22 cellular contexts compared by ENCODE assay signal in genomic region chr2:24791452-24791851, GRCh38. TPM values are rescaled to one million over a fixed set of nuclear protein-coding genes. Genes with fewer than 3 reads are reported as not detected.
DNase-seq lines count a peak whose midpoint lies in the region; ATAC-seq and TF ChIP-seq lines count a peak whose summit lies in the region.
"Had no signal": no experiment of that assay in that cellular context is flagged by ENCODE, and none has a peak within 500 bp of the region (broad histone marks: within the 10 kb centered on the region; RNA-seq: fewer than 3 reads in every experiment).

No MANE protein-coding gene starts in this region.

- H3K4me2 ChIP-seq in BLaER1 treated with 17β-estradiol and CSF1 and Interleukin-3, amounts not matched to agents 10 nM and 100 nM = peak overlapping the region in 8 of 11 experiments; percentile 5 to 90 (median 85); a peak in 7 of 22 replicates

- peak; percentile 41 for DNase-seq in OCI-M1 (lab: John Stamatoyannopoulos, UW)
- DNase-seq in glutamatergic neuron = no peak
- no peak for DNase-seq in T-helper 1 cell
- no peak for DNase-seq in CD14-positive monocyte (ENCODE audit: low spot score)
- no peak for DNase-seq in activated CD4-positive, alpha-beta memory T cell treated with anti-CD3 and anti-CD28 coated beads, Interleukin-2, amount 10 ng/mL, durations not matched to agents 7 days and 5 days
- DNase-seq: activated CD4-positive, alpha-beta T cell treated with anti-CD3 and anti-CD28 coated beads for 4 hours; activated CD8-positive, alpha-beta memory T cell treated with anti-CD3 and anti-CD28 coated beads, Interleukin-2, amount 50 U/mL, for 48 hours; activated effector memory CD4-positive, alpha-beta T cell treated with Interleukin-2 at 50 U/mL for 16 hours; amniotic stem cell; hippocampal formation; naive B cell; NCI-H1048; NCI-H1930; posterior cingulate gyrus; stimulated activated naive B cell treated with anti-CD40 and anti-IgM and Interleukin-4, amounts not matched to agents 10 μg/mL and 1 μg/mL and 100 μg/mL, for 72 hours; T1000; tibial artery had no signal

- H3K9me3 Mint-ChIP-seq in glutamatergic neuron (ENCODE audit: unreplicated experiment) (no peaks in the 10 kb centered on the region), CD14-positive monocyte (no peaks in the 10 kb centered on the region)
- H3K9me3 Mint-ChIP-seq in activated CD4-positive, alpha-beta memory T cell treated with anti-CD3 and anti-CD28 coated beads, Interleukin-2, amount 10 ng/mL, durations not matched to agents 7 days and 5 days = no peaks in the 10 kb centered on the region
- H3K9me3 Mint-ChIP-seq: naive B cell; stimulated activated naive B cell treated with anti-CD40 and anti-IgM and Interleukin-4, amounts not matched to agents 10 μg/mL and 1 μg/mL and 100 μg/mL, for 72 hours had no signal

- CTCF ChIA-PET in activated CD4-positive, alpha-beta memory T cell treated with anti-CD3 and anti-CD28 coated beads, Interleukin-2, amount 10 ng/mL, durations not matched to agents 7 days and 5 days (lab: Charles Lee) = interaction anchor here (1.2 to 2.5 kb wide), 4 partner anchors 34 to 967 kb away, joined by 3 to 9 read pairs (median 4); no protein-coding TSS in a partner anchor

- peaks cover 26 to 39% (median 33%) of the 10 kb centered on the region in 10 experiments for H3K4me1 ChIP-seq in BLaER1 treated with 17β-estradiol and CSF1 and Interleukin-3, amounts not matched to agents 10 nM and 100 nM
- peaks cover 17% of the 10 kb centered on the region for H3K4me1 ChIP-seq in ES-I3 (ENCODE audit: insufficient read depth, low read length)

- H3K4me1 Mint-ChIP-seq in glutamatergic neuron (ENCODE audit: low read depth, unreplicated experiment) (peaks cover 5% of the 10 kb centered on the region), CD14-positive monocyte (peaks cover 21% of the 10 kb centered on the region)
- H3K4me1 Mint-ChIP-seq in activated CD4-positive, alpha-beta memory T cell treated with anti-CD3 and anti-CD28 coated beads, Interleukin-2, amount 10 ng/mL, durations not matched to agents 7 days and 5 days = peaks cover 37% of the 10 kb centered on the region

- intact Hi-C loops in CD14-positive monocyte (cut with micrococcal nuclease) = loop anchor here (5.0 to 10.0 kb wide), 4 partner anchors 181 to 1973 kb away; partner anchors contain the start of genes ATAD2B (in 1 of the 2), DNAJC27 (in 1 of the 2), EFR3B (in 1 of the 2) and SLC35F6 (in 1 of the 2)

- no peak overlapping the region for H3K27ac ChIP-seq in BLaER1 treated with 17β-estradiol and CSF1 and Interleukin-3, amounts not matched to agents 10 nM and 100 nM
- H3K27ac ChIP-seq: SJCRH30, tibial artery had no signal

- no peak overlapping the region for H3K4me3 ChIP-seq in BLaER1 treated with 17β-estradiol and CSF1 and Interleukin-3, amounts not matched to agents 10 nM and 100 nM

- H3K36me3 Mint-ChIP-seq in glutamatergic neuron (ENCODE audit: unreplicated experiment) = no peaks in the 10 kb centered on the region
- H3K36me3 Mint-ChIP-seq in CD14-positive monocyte = peaks cover 20 to 27% of the 10 kb centered on the region in 2 donors
- peaks cover 31% of the 10 kb centered on the region for H3K36me3 Mint-ChIP-seq in activated CD4-positive, alpha-beta memory T cell treated with anti-CD3 and anti-CD28 coated beads, Interleukin-2, amount 10 ng/mL, durations not matched to agents 7 days and 5 days (ENCODE audit: low read depth)

- POLR2A ChIA-PET in activated CD4-positive, alpha-beta memory T cell treated with anti-CD3 and anti-CD28 coated beads, Interleukin-2, amount 10 ng/mL, durations not matched to agents 7 days and 5 days (lab: Charles Lee) = interaction anchor here (2.3 kb wide), 1 partner anchor 128 kb away, joined by 15 read pairs; the partner anchor contains the start of gene ADCY3

- H3K4me3 Mint-ChIP-seq in glutamatergic neuron (ENCODE audit: unreplicated experiment) (peak overlapping the region; percentile 30), CD14-positive monocyte (no peak overlapping the region)
- no peak overlapping the region for H3K4me3 Mint-ChIP-seq in activated CD4-positive, alpha-beta memory T cell treated with anti-CD3 and anti-CD28 coated beads, Interleukin-2, amount 10 ng/mL, durations not matched to agents 7 days and 5 days
- H3K4me3 Mint-ChIP-seq: stimulated activated naive B cell treated with anti-CD40 and anti-IgM and Interleukin-4, amounts not matched to agents 10 μg/mL and 1 μg/mL and 100 μg/mL, for 72 hours had no signal

- ATAC-seq in GM21390 (IDR thresholded peaks at IDR 0.05; ENCODE audit: unreplicated experiment) = no peak
- ATAC-seq: stimulated activated naive B cell treated with anti-CD40 and anti-IgM and Interleukin-4, amounts not matched to agents 10 μg/mL and 1 μg/mL and 100 μg/mL, for 72 hours had no signal

- H3K9ac ChIP-seq in BLaER1 treated with 17β-estradiol and CSF1 and Interleukin-3, amounts not matched to agents 10 nM and 100 nM = peak overlapping the region in 1 of 11 experiments; percentile 9; a peak in 1 of 22 replicates
- H3K9ac ChIP-seq in ES-I3 (ENCODE audit: low read depth, low read length) = 0 out of 2 replicates have a peak overlapping the region, but pooled peaks have one; percentile 82

- no peaks in the 10 kb centered on the region; a peak in 1 of 22 replicates for H3K9me3 ChIP-seq in BLaER1 treated with 17β-estradiol and CSF1 and Interleukin-3, amounts not matched to agents 10 nM and 100 nM (replicated peaks in 1 of 11)
- H3K9me3 ChIP-seq in ES-I3 (ENCODE audit: control insufficient read depth, insufficient read depth, low read length) = no peaks in the 10 kb centered on the region
- H3K9me3 ChIP-seq: SJCRH30, tibial artery had no signal

- no peaks in the 10 kb centered on the region; a peak in 1 of 22 replicates for H4K20me1 ChIP-seq in BLaER1 treated with 17β-estradiol and CSF1 and Interleukin-3, amounts not matched to agents 10 nM and 100 nM

- no peaks in the 10 kb centered on the region for H3K27me3 ChIP-seq in BLaER1 treated with 17β-estradiol and CSF1 and Interleukin-3, amounts not matched to agents 10 nM and 100 nM
- H3K27me3 ChIP-seq: cardiac muscle cell, SJCRH30, tibial artery had no signal

- no peak for TF ChIP-seq CTCF in glutamatergic neuron (IDR thresholded peaks at IDR 0.05; ENCODE audit: partially characterized antibody, unreplicated experiment)
- TF ChIP-seq CTCF in CD14-positive monocyte (IDR thresholded peaks at IDR 0.05) = no peak

- H3K27me3 Mint-ChIP-seq in glutamatergic neuron (ENCODE audit: unreplicated experiment) (peaks cover 15% of the 10 kb centered on the region), CD14-positive monocyte (ENCODE audit: low read depth in 3 of 3) (no peaks in the 10 kb centered on the region)
- no peaks in the 10 kb centered on the region for H3K27me3 Mint-ChIP-seq in activated CD4-positive, alpha-beta memory T cell treated with anti-CD3 and anti-CD28 coated beads, Interleukin-2, amount 10 ng/mL, durations not matched to agents 7 days and 5 days

- peaks cover 0 to 27% (median 18%) of the 10 kb centered on the region in 11 experiments; a peak in 18 of 22 replicates for H3K36me3 ChIP-seq in BLaER1 treated with 17β-estradiol and CSF1 and Interleukin-3, amounts not matched to agents 10 nM and 100 nM
- peaks cover 3% of the 10 kb centered on the region; the same call in 1 of the 2 replicates for H3K36me3 ChIP-seq in ES-I3 (ENCODE audit: insufficient read depth, low read length)
- H3K36me3 ChIP-seq: cardiac muscle cell, tibial artery had no signal

- H3K27ac Mint-ChIP-seq in glutamatergic neuron (ENCODE audit: unreplicated experiment) (no peak overlapping the region), CD14-positive monocyte (peak overlapping the region in 1 of 7 donors; percentile 24)
- no peak overlapping the region for H3K27ac Mint-ChIP-seq in activated CD4-positive, alpha-beta memory T cell treated with anti-CD3 and anti-CD28 coated beads, Interleukin-2, amount 10 ng/mL, durations not matched to agents 7 days and 5 days
- H3K27ac Mint-ChIP-seq: stimulated activated naive B cell treated with anti-CD40 and anti-IgM and Interleukin-4, amounts not matched to agents 10 μg/mL and 1 μg/mL and 100 μg/mL, for 72 hours had no signal

RNA-seq across cellular contexts. Expression of gene PTRHD1, which starts 1.7 kb away (rescaled TPM):
- 25.2 TPM for total RNA-seq in glutamatergic neuron (ENCODE audit: unreplicated experiment)
- polyA plus RNA-seq in CD14-positive monocyte = 10 to 100 TPM; 78.6 to 86.2 TPM
- 10 to 100 TPM; 25.4 to 25.5 TPM for total RNA-seq in activated CD4-positive, alpha-beta memory T cell treated with anti-CD3 and anti-CD28 coated beads, Interleukin-2, amount 10 ng/mL, durations not matched to agents 7 days and 5 days

RNA-seq across cellular contexts. Expression of gene CENPO, which starts 1.8 kb away (rescaled TPM):
- 26.5 TPM for total RNA-seq in glutamatergic neuron (ENCODE audit: unreplicated experiment)
- 1 to 10 TPM; 1.6 to 2.3 TPM for polyA plus RNA-seq in CD14-positive monocyte
- 10 to 100 TPM; 40.3 to 42.9 TPM for total RNA-seq in activated CD4-positive, alpha-beta memory T cell treated with anti-CD3 and anti-CD28 coated beads, Interleukin-2, amount 10 ng/mL, durations not matched to agents 7 days and 5 days
